ENCODE assay signal across 25 cellular contexts in the genomic region with DNA sequence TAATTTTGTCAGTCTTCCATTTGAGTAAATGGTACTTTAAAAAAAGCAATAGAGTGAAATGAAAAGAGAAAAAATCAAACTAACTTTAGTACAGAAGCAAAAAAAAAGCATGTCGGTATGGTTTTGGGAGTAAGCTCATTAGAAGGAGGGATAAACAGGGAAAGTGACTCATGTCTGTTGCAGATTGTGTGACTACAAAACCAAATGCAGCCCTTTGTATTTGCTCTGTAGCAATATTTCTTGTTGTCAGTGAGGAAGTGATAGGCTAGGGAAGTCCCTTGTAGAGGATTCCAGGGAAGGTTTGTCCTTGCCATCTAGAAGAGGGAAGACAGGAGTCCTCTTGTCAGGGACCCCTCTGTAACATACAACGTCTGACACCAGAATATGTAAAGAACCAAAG.
DNase-seq lines count a peak whose midpoint lies in the region; ATAC-seq and TF ChIP-seq lines count a peak whose summit lies in the region.
"Had no signal": no experiment of that assay in that cellular context is flagged by ENCODE, and none has a peak within 500 bp of the region (broad histone marks: within the 10 kb centered on the region; RNA-seq: fewer than 3 reads in every experiment).

No MANE protein-coding gene starts in this region.

- DNase-seq in AG10803 (ENCODE audit: low read depth) (peak; percentile 22), HFFc6 (peak; percentile 19), astrocyte of the hippocampus (ENCODE audit: low read depth, low spot score) (peak; percentile 41), myocyte (ENCODE audit: low read depth) (peak; percentile 28), NCI-H82 treated with DMSO at 0.1 percent for 48 hours (lab: John Stamatoyannopoulos, UW; ENCODE audit: unreplicated experiment) (no peak)
- no peak for DNase-seq in activated CD4-positive, alpha-beta T cell treated with anti-CD3 and anti-CD28 coated beads, Interleukin-2, amount 10 ng/mL, durations not matched to agents 7 days and 5 days
- DNase-seq: activated CD4-positive, CD25-positive, alpha-beta regulatory T cell treated with anti-CD3 and anti-CD28 coated beads, Interleukin-2, amount 50 U/mL, for 72 hours; activated CD8-positive, alpha-beta T cell treated with anti-CD3 and anti-CD28 coated beads, Interleukin-2, amount 10 ng/mL, durations not matched to agents 7 days and 5 days; activated gamma-delta T cell; activated T-cell treated with anti-CD3 and anti-CD28 coated beads for 4 hours; CD4-positive, alpha-beta T cell; central memory CD4-positive, alpha-beta T cell; dermis blood vessel endothelial cell; GDM1; left colon; mesenchymal stem cell; NCI-H146; NCI-H524; stimulated activated CD4-positive, alpha-beta T cell treated with anti-CD3 and anti-CD28 coated beads, Interleukin-1b, Interleukin-23, amount 100 ng/mL, for 48 hours; T-cell; upper lobe of left lung had no signal

- H3K4me3 Mint-ChIP-seq in HFFc6 = peak overlapping the region; percentile 42; the same call in 1 of the 2 replicates
- H3K4me3 Mint-ChIP-seq in activated CD4-positive, alpha-beta T cell treated with anti-CD3 and anti-CD28 coated beads, Interleukin-2, amount 10 ng/mL, durations not matched to agents 7 days and 5 days = no peak overlapping the region
- H3K4me3 Mint-ChIP-seq: activated CD8-positive, alpha-beta T cell treated with anti-CD3 and anti-CD28 coated beads, Interleukin-2, amount 10 ng/mL, durations not matched to agents 7 days and 5 days; CD4-positive, alpha-beta T cell; T-cell had no signal

- H3K4me1 Mint-ChIP-seq in HFFc6 (ENCODE audit: low read depth) = peaks cover 40% of the 10 kb centered on the region
- no peaks in the 10 kb centered on the region for H3K4me1 Mint-ChIP-seq in activated CD4-positive, alpha-beta T cell treated with anti-CD3 and anti-CD28 coated beads, Interleukin-2, amount 10 ng/mL, durations not matched to agents 7 days and 5 days
- H3K4me1 Mint-ChIP-seq: T-cell had no signal

- H3K4me3 ChIP-seq in AG10803 (ENCODE audit: low read length) = no peak overlapping the region
- H3K4me3 ChIP-seq: upper lobe of left lung had no signal

- no peak for ATAC-seq in GM18517 (IDR thresholded peaks at IDR 0.05; ENCODE audit: unreplicated experiment)
- no peak for ATAC-seq in HG03139 (IDR thresholded peaks at IDR 0.05; ENCODE audit: unreplicated experiment)
- ATAC-seq: activated CD8-positive, alpha-beta T cell treated with anti-CD3 and anti-CD28 coated beads, Interleukin-2, amount 10 ng/mL, durations not matched to agents 7 days and 5 days; left colon; Panc1; T-cell had no signal

- TF ChIP-seq CTCF in AG10803 (conservative IDR thresholded peaks at IDR 0.05; ENCODE audit: low read length) (no peak), HFFc6 (IDR thresholded peaks at IDR 0.05) (no peak)

- H3K36me3 Mint-ChIP-seq in HFFc6 (ENCODE audit: low read depth) = peaks cover 7% of the 10 kb centered on the region; the same call in 1 of the 2 replicates
- no peaks in the 10 kb centered on the region for H3K36me3 Mint-ChIP-seq in activated CD4-positive, alpha-beta T cell treated with anti-CD3 and anti-CD28 coated beads, Interleukin-2, amount 10 ng/mL, durations not matched to agents 7 days and 5 days (ENCODE audit: low read depth)
- H3K36me3 Mint-ChIP-seq: T-cell had no signal

- H3K27me3 Mint-ChIP-seq in HFFc6 (ENCODE audit: insufficient read depth) = peaks cover 7% of the 10 kb centered on the region; the same call in 1 of the 2 replicates
- H3K27me3 Mint-ChIP-seq in activated CD4-positive, alpha-beta T cell treated with anti-CD3 and anti-CD28 coated beads, Interleukin-2, amount 10 ng/mL, durations not matched to agents 7 days and 5 days = no peaks in the 10 kb centered on the region
- H3K27me3 Mint-ChIP-seq: CD4-positive, alpha-beta T cell; progenitor cell of endocrine pancreas had no signal

- POLR2A ChIA-PET in activated CD4-positive, alpha-beta T cell treated with anti-CD3 and anti-CD28 coated beads, Interleukin-2, amount 10 ng/mL, durations not matched to agents 7 days and 5 days (lab: Charles Lee) = no interaction called here

- CTCF ChIA-PET in activated CD4-positive, alpha-beta T cell treated with anti-CD3 and anti-CD28 coated beads, Interleukin-2, amount 10 ng/mL, durations not matched to agents 7 days and 5 days (lab: Charles Lee) = no interaction called here

- H3K27ac Mint-ChIP-seq in HFFc6 = peak overlapping the region; percentile 51; the same call in 1 of the 2 replicates
- no peak overlapping the region for H3K27ac Mint-ChIP-seq in activated CD4-positive, alpha-beta T cell treated with anti-CD3 and anti-CD28 coated beads, Interleukin-2, amount 10 ng/mL, durations not matched to agents 7 days and 5 days
- H3K27ac Mint-ChIP-seq: activated CD8-positive, alpha-beta T cell treated with anti-CD3 and anti-CD28 coated beads, Interleukin-2, amount 10 ng/mL, durations not matched to agents 7 days and 5 days; CD4-positive, alpha-beta T cell; progenitor cell of endocrine pancreas; T-cell had no signal

- peaks cover 5% of the 10 kb centered on the region for H3K9me3 Mint-ChIP-seq in HFFc6
- no peaks in the 10 kb centered on the region for H3K9me3 Mint-ChIP-seq in activated CD4-positive, alpha-beta T cell treated with anti-CD3 and anti-CD28 coated beads, Interleukin-2, amount 10 ng/mL, durations not matched to agents 7 days and 5 days
- H3K9me3 Mint-ChIP-seq: CD4-positive, alpha-beta T cell; T-cell had no signal

Comparison
In these comparisons a context has a peak if more than half of its experiments do, and no peak if none do; other contexts are left out.
1. DNase-seq: peak in AG10803 (single experiment), HFFc6 (single experiment), astrocyte of the hippocampus (single experiment) and myocyte (single experiment); none in NCI-H82 treated with DMSO at 0.1 percent for 48 hours (single experiment) and activated CD4-positive, alpha-beta T cell treated with anti-CD3 and anti-CD28 coated beads, Interleukin-2, amount 10 ng/mL, durations not matched to agents 7 days and 5 days (single experiment).